ENCODE assay signal across 8 cellular contexts in genomic region chr19:33177417-33177976, GRCh38. TPM values are rescaled to one million over a fixed set of nuclear protein-coding genes. Genes with fewer than 3 reads are reported as not detected.
A peak's percentile ranks its signal among the peaks of the same experiment; 100 is the strongest.
DNase-seq lines count a peak whose midpoint lies in the region; ATAC-seq and TF ChIP-seq lines count a peak whose summit lies in the region.

No MANE protein-coding gene starts in this region.

- no peak overlapping the region for H2AFZ ChIP-seq in OCI-LY1 (ENCODE audit: low read length)

- TF ChIP-seq CTCF in OCI-LY1 (IDR thresholded peaks at IDR 0.05; ENCODE audit: low read length), result peak; percentile 48; the same call in 1 of the 2 replicates
- TF ChIP-seq CTCF in chondrocyte (IDR thresholded peaks at IDR 0.05), result peak; percentile 74

- no peaks in the 10 kb centered on the region for H3K27me3 Mint-ChIP-seq in activated T-cell treated with anti-CD3 and anti-CD28 coated beads, Interleukin-2, amount 50 U/mL, for 4 hours (ENCODE audit: low read depth)
- H3K27me3 Mint-ChIP-seq in chondrocyte (ENCODE audit: low read depth), result no peaks in the 10 kb centered on the region

- peaks cover 2% of the 10 kb centered on the region for H3K36me3 Mint-ChIP-seq in activated T-cell treated with anti-CD3 and anti-CD28 coated beads, Interleukin-2, amount 50 U/mL, for 4 hours (ENCODE audit: insufficient read depth)
- no peaks in the 10 kb centered on the region for H3K36me3 Mint-ChIP-seq in chondrocyte (ENCODE audit: low read depth)

- no peak overlapping the region for H3K27ac ChIP-seq in OCI-LY1 (ENCODE audit: low read depth, low read length, poor library complexity, severe bottlenecking)

- H3K27me3 ChIP-seq in OCI-LY1 (ENCODE audit: insufficient read depth, low read length) (no peaks in the 10 kb centered on the region), mononuclear cell (ENCODE audit: insufficient read depth, low read length) (no peaks in the 10 kb centered on the region)

- H3K9ac ChIP-seq in OCI-LY1 (ENCODE audit: low read length), result peak overlapping the region; percentile 38; the same call in 1 of the 2 replicates

- no peaks in the 10 kb centered on the region for H3K36me3 ChIP-seq in OCI-LY1 (ENCODE audit: insufficient read depth, low read length)

- H3K4me3 Mint-ChIP-seq in activated T-cell treated with anti-CD3 and anti-CD28 coated beads, Interleukin-2, amount 50 U/mL, for 4 hours, result peak overlapping the region; percentile 93
- H3K4me3 Mint-ChIP-seq in chondrocyte (ENCODE audit: unreplicated experiment), result peak overlapping the region; percentile 92

- no peaks in the 10 kb centered on the region for H3K9me2 ChIP-seq in OCI-LY1 (ENCODE audit: low read depth, low read length)

- H3K4me3 ChIP-seq in OCI-LY1 (ENCODE audit: low read depth, low read length, poor library complexity, severe bottlenecking) (peak overlapping the region; percentile 80), mononuclear cell (ENCODE audit: low read length) (peak overlapping the region; percentile 89)

- DNase-seq in activated T-cell treated with anti-CD3 and anti-CD28 coated beads, Interleukin-2, amount 50 U/mL, for 4 hours, result no peak
- DNase-seq in activated T-cell treated with anti-CD3 and anti-CD28 coated beads for 4 hours (no peak), chondrocyte (ENCODE audit: low spot score) (peak; percentile 94), GM03348 (ENCODE audit: low spot score) (no peak)

- H3K79me2 ChIP-seq in OCI-LY1 (ENCODE audit: insufficient read depth, low read length), result no peaks in the 10 kb centered on the region

- H3F3A ChIP-seq in OCI-LY1 (ENCODE audit: insufficient read depth, low read length), result peaks cover 3% of the 10 kb centered on the region; the same call in 1 of the 2 replicates

- H3K27ac Mint-ChIP-seq in chondrocyte (ENCODE audit: unreplicated experiment), result peak overlapping the region; percentile 97

- H3K4me1 ChIP-seq in OCI-LY1 (ENCODE audit: insufficient read depth, low read length, severe bottlenecking), result peaks cover 19% of the 10 kb centered on the region
- peaks cover 49% of the 10 kb centered on the region for H3K4me1 ChIP-seq in mononuclear cell (ENCODE audit: insufficient read depth, low read length)

- no peaks in the 10 kb centered on the region for H4K20me1 ChIP-seq in OCI-LY1 (ENCODE audit: insufficient read depth, low read length)

- peak; percentile 47 to 50 for ATAC-seq in activated T-cell treated with anti-CD3 and anti-CD28 coated beads, Interleukin-2, amount 50 U/mL, for 4 hours
- ATAC-seq in HG02678 (IDR thresholded peaks at IDR 0.05; ENCODE audit: unreplicated experiment) (peak; percentile 13), HG03439 (IDR thresholded peaks at IDR 0.05; ENCODE audit: unreplicated experiment) (no peak)

- H3K4me1 Mint-ChIP-seq in activated T-cell treated with anti-CD3 and anti-CD28 coated beads, Interleukin-2, amount 50 U/mL, for 4 hours (ENCODE audit: low read depth), result peaks cover 29% of the 10 kb centered on the region
- peaks cover 22% of the 10 kb centered on the region for H3K4me1 Mint-ChIP-seq in chondrocyte (ENCODE audit: low read depth)

- no peaks in the 10 kb centered on the region for H3K9me3 Mint-ChIP-seq in activated T-cell treated with anti-CD3 and anti-CD28 coated beads, Interleukin-2, amount 50 U/mL, for 4 hours
- H3K9me3 Mint-ChIP-seq in chondrocyte (ENCODE audit: low read depth), result no peaks in the 10 kb centered on the region

- H3K9me3 ChIP-seq in OCI-LY1 (ENCODE audit: low read length), result no peaks in the 10 kb centered on the region
- no peaks in the 10 kb centered on the region for H3K9me3 ChIP-seq in mononuclear cell (ENCODE audit: low read depth, low read length)

- H3K4me2 ChIP-seq in OCI-LY1 (ENCODE audit: low read length), result peak overlapping the region; percentile 78

RNA-seq across cellular contexts. Expression of gene LRP3, which starts 16.6 kb away (rescaled TPM):
- under 1 TPM; 0.14 to 0.84 (median 0.71) TPM for total RNA-seq in activated T-cell treated with anti-CD3 and anti-CD28 coated beads, Interleukin-2, amount 50 U/mL, for 4 hours
- total RNA-seq in chondrocyte (31.2 to 36.4 TPM (median 33.2 TPM) in 3 replicates), mononuclear cell (3.8 TPM)

RNA-seq across cellular contexts. Expression of gene WDR88, which starts 45.6 kb away (rescaled TPM):
- total RNA-seq in activated T-cell treated with anti-CD3 and anti-CD28 coated beads, Interleukin-2, amount 50 U/mL, for 4 hours, result not detected
- not detected in 3 replicates for total RNA-seq in chondrocyte
- total RNA-seq in mononuclear cell, result not detected

RNA-seq across cellular contexts. Expression of gene SLC7A10, which starts 48.2 kb away (rescaled TPM):
- not detected for total RNA-seq in activated T-cell treated with anti-CD3 and anti-CD28 coated beads, Interleukin-2, amount 50 U/mL, for 4 hours
- total RNA-seq in chondrocyte (not detected in 3 replicates), mononuclear cell (not detected)
